10 cellular contexts compared by ENCODE assay signal in genomic region chr13:107864543-107865460, GRCh38.
DNase-seq lines count a peak whose midpoint lies in the region; ATAC-seq and TF ChIP-seq lines count a peak whose summit lies in the region.
"Had no signal": no experiment of that assay in that cellular context is flagged by ENCODE, and none has a peak within 500 bp of the region (broad histone marks: within the 10 kb centered on the region; RNA-seq: fewer than 3 reads in every experiment).

No MANE protein-coding gene starts in this region.

- no peak overlapping the region for H3K9ac ChIP-seq in neural progenitor cell

- H4K20me1 ChIP-seq in neural progenitor cell (ENCODE audit: low read depth): peaks cover 33% of the 10 kb centered on the region

- H3K4me2 ChIP-seq in neural progenitor cell: peak overlapping the region; percentile 80

- no peak for TF ChIP-seq CTCF in neural progenitor cell (IDR thresholded peaks at IDR 0.05)
- no peak for TF ChIP-seq CTCF in psoas muscle (IDR thresholded peaks at IDR 0.05)

- H3K27me3 Mint-ChIP-seq in neural progenitor cell (ENCODE audit: insufficient read depth, low read depth): peaks cover 30% of the 10 kb centered on the region

- intact Hi-C loops in psoas muscle (cut with DNase I): no loop called here

- H3K27me3 ChIP-seq in neural progenitor cell: peaks cover 46% of the 10 kb centered on the region
- H3K27me3 ChIP-seq in psoas muscle (ENCODE audit: insufficient read depth in 3 of 3, low read length in 2 of 3): peaks cover 3 to 52% (median 15%) of the 10 kb centered on the region in 3 donors

- no peak overlapping the region for H2AFZ ChIP-seq in neural progenitor cell (replicated peaks)

- H3K27ac ChIP-seq in neural progenitor cell: no peak overlapping the region
- H3K27ac ChIP-seq in psoas muscle: no peak overlapping the region
- H3K27ac ChIP-seq: SJSA1 had no signal

- H3F3A ChIP-seq in neural progenitor cell (ENCODE audit: low read depth): peaks cover 18% of the 10 kb centered on the region

- H3K36me3 Mint-ChIP-seq in neural progenitor cell: no peaks in the 10 kb centered on the region

- peaks cover 16% of the 10 kb centered on the region for H3K4me1 Mint-ChIP-seq in neural progenitor cell

- peak overlapping the region; percentile 89 for H3K4me3 Mint-ChIP-seq in neural progenitor cell
- H3K4me3 Mint-ChIP-seq: B cell had no signal

- ATAC-seq in GM18867 (IDR thresholded peaks at IDR 0.05; ENCODE audit: unreplicated experiment) (no peak), psoas muscle (no peak)

- H3K4me1 ChIP-seq in neural progenitor cell (peaks cover under 1% of the 10 kb centered on the region), psoas muscle (no peaks in the 10 kb centered on the region)

- H3K27ac Mint-ChIP-seq in neural progenitor cell: no peak overlapping the region
- H3K27ac Mint-ChIP-seq: B cell had no signal

- H3K36me3 ChIP-seq in neural progenitor cell (no peaks in the 10 kb centered on the region), psoas muscle (ENCODE audit: insufficient read depth in 1 of 2, low read depth in 1 of 2) (no peaks in the 10 kb centered on the region)
- H3K36me3 ChIP-seq: SJSA1 had no signal

- DNase-seq in NCI-H2029 treated with DMSO at 0.1 percent for 48 hours (lab: John Stamatoyannopoulos, UW) (peak; percentile 31), NCI-H2029 (lab: John Stamatoyannopoulos, UW) (no peak), NCI-H460 (ENCODE audit: extremely low read depth, low read depth) (peak; percentile 74), dermis microvascular lymphatic vessel endothelial cell (ENCODE audit: low read depth in 2 of 2) (peak; percentile 47 to 75), neural progenitor cell (ENCODE audit: low spot score) (peak; percentile 90), NCI-H128 (lab: John Stamatoyannopoulos, UW; ENCODE audit: unreplicated experiment) (no peak), psoas muscle (no peak)

- no peaks in the 10 kb centered on the region for H3K9me3 ChIP-seq in neural progenitor cell (ENCODE audit: low read depth)
- H3K9me3 ChIP-seq in psoas muscle: no peaks in the 10 kb centered on the region
- H3K9me3 ChIP-seq: SJSA1 had no signal

- no peaks in the 10 kb centered on the region for H3K79me2 ChIP-seq in neural progenitor cell (ENCODE audit: low read depth)

- 25 to 30% (median 25%) methylated on average over 11 of the region's 11 CpGs for WGBS in psoas muscle, 3 donors

- H3K9me3 Mint-ChIP-seq in neural progenitor cell: no peaks in the 10 kb centered on the region

- peak overlapping the region; percentile 57 for H3K4me3 ChIP-seq in neural progenitor cell
- no peak overlapping the region for H3K4me3 ChIP-seq in psoas muscle

Comparison
In these comparisons a context has a peak if more than half of its experiments do, and no peak if none do; other contexts are left out.
1. DNase-seq: peak in NCI-H2029 treated with DMSO at 0.1 percent for 48 hours (single experiment), NCI-H460 (single experiment), dermis microvascular lymphatic vessel endothelial cell (2 of 2) and neural progenitor cell (single experiment); none in NCI-H2029 (single experiment), NCI-H128 (single experiment) and psoas muscle (0 of 2).